In genomic region chr7:87785368-87785995, GRCh38 we compare ENCODE assay signal across 29 cellular contexts.
"Had no signal": no experiment of that assay in that cellular context is flagged by ENCODE, and none has a peak within 500 bp of the region (broad histone marks: within the 10 kb centered on the region; RNA-seq: fewer than 3 reads in every experiment).

No MANE protein-coding gene starts in this region.

- H3K27me3 ChIP-seq: breast epithelium, esophagus squamous epithelium, left lung, ovary, sigmoid colon, suprapubic skin, transverse colon, uterus had no signal

- H3K4me3 ChIP-seq: breast epithelium, esophagus squamous epithelium, left lung, lower lobe of right lung, ovary, prostate gland, sigmoid colon, suprapubic skin, transverse colon, uterus had no signal

- H3K36me3 ChIP-seq: breast epithelium, esophagus squamous epithelium, left lung, lower lobe of right lung, ovary, prostate gland, sigmoid colon, suprapubic skin, transverse colon, uterus had no signal

- H3K9me3 ChIP-seq: breast epithelium, esophagus squamous epithelium, left lung, lower lobe of right lung, ovary, prostate gland, sigmoid colon, suprapubic skin, transverse colon, uterus had no signal

- H3K9me3 Mint-ChIP-seq: activated CD4-positive, alpha-beta memory T cell treated with anti-CD3 and anti-CD28 coated beads for 36 hours; activated CD4-positive, alpha-beta T cell treated with anti-CD3 and anti-CD28 coated beads, Interleukin-2, amount 10 ng/mL, durations not matched to agents 24 days and 14 days; activated naive CD4-positive, alpha-beta T cell treated with anti-CD3 and anti-CD28 coated beads for 36 hours; activated T-helper 1 cell treated with anti-CD3 and anti-CD28 coated beads, Interleukin-12 subunit alpha, Interleukin-12 subunit beta, Interleukin-2, Interleukin-4 antibody, amounts not matched to agents 30 ng/mL and 10 ng/mL and 1 ng/mL, durations not matched to agents 14 hours and 24 hours and 36 hours; dendritic cell treated with granulocyte-macrophage colony-stimulating factor and Interleukin-4, amounts not matched to agents 40 ng/mL and 50 ng/mL, for 4 days; natural killer cell treated with Interleukin-12 subunit alpha and Interleukin-12 subunit beta and Interleukin-15 and Interleukin-18, amount 100 ng/mL, for 72 hours had no signal

- ATAC-seq: left lung; stimulated activated naive B cell treated with anti-CD40 and anti-IgM and Interleukin-4, amounts not matched to agents 10 μg/mL and 1 μg/mL and 100 μg/mL, for 72 hours had no signal

- H3K4me3 Mint-ChIP-seq: activated CD4-positive, alpha-beta memory T cell treated with anti-CD3 and anti-CD28 coated beads for 36 hours; activated CD4-positive, alpha-beta T cell treated with anti-CD3 and anti-CD28 coated beads, Interleukin-2, amount 10 ng/mL, durations not matched to agents 24 days and 14 days; activated naive CD4-positive, alpha-beta T cell treated with anti-CD3 and anti-CD28 coated beads for 36 hours; activated T-helper 1 cell treated with anti-CD3 and anti-CD28 coated beads, Interleukin-12 subunit alpha, Interleukin-12 subunit beta, Interleukin-2, Interleukin-4 antibody, amounts not matched to agents 30 ng/mL and 10 ng/mL and 1 ng/mL, durations not matched to agents 14 hours and 24 hours and 36 hours; dendritic cell treated with granulocyte-macrophage colony-stimulating factor and Interleukin-4, amounts not matched to agents 40 ng/mL and 50 ng/mL, for 4 days; natural killer cell treated with Interleukin-12 subunit alpha and Interleukin-12 subunit beta and Interleukin-15 and Interleukin-18, amount 100 ng/mL, for 72 hours; stimulated activated naive B cell treated with anti-CD40 and anti-IgM and Interleukin-4, amounts not matched to agents 10 μg/mL and 1 μg/mL and 100 μg/mL, for 72 hours had no signal

- H3K36me3 Mint-ChIP-seq: activated CD4-positive, alpha-beta memory T cell treated with anti-CD3 and anti-CD28 coated beads for 36 hours; natural killer cell treated with Interleukin-12 subunit alpha and Interleukin-12 subunit beta and Interleukin-15 and Interleukin-18, amount 100 ng/mL, for 72 hours; stimulated activated naive B cell treated with anti-CD40 and anti-IgM and Interleukin-4, amounts not matched to agents 10 μg/mL and 1 μg/mL and 100 μg/mL, for 72 hours had no signal

- H3K4me1 ChIP-seq: breast epithelium, esophagus squamous epithelium, left lung, lower lobe of right lung, prostate gland, sigmoid colon, suprapubic skin, transverse colon, uterus had no signal

- H3K27ac Mint-ChIP-seq: activated CD4-positive, alpha-beta memory T cell treated with anti-CD3 and anti-CD28 coated beads for 36 hours; activated CD4-positive, alpha-beta T cell treated with anti-CD3 and anti-CD28 coated beads, Interleukin-2, amount 10 ng/mL, durations not matched to agents 24 days and 14 days; activated naive CD4-positive, alpha-beta T cell treated with anti-CD3 and anti-CD28 coated beads for 36 hours; activated T-helper 1 cell treated with anti-CD3 and anti-CD28 coated beads, Interleukin-12 subunit alpha, Interleukin-12 subunit beta, Interleukin-2, Interleukin-4 antibody, amounts not matched to agents 30 ng/mL and 10 ng/mL and 1 ng/mL, durations not matched to agents 14 hours and 24 hours and 36 hours; dendritic cell treated with granulocyte-macrophage colony-stimulating factor and Interleukin-4, amounts not matched to agents 40 ng/mL and 50 ng/mL, for 4 days; natural killer cell treated with Interleukin-12 subunit alpha and Interleukin-12 subunit beta and Interleukin-15 and Interleukin-18, amount 100 ng/mL, for 72 hours; stimulated activated naive B cell treated with anti-CD40 and anti-IgM and Interleukin-4, amounts not matched to agents 10 μg/mL and 1 μg/mL and 100 μg/mL, for 72 hours had no signal

- H3K4me1 Mint-ChIP-seq: activated CD4-positive, alpha-beta T cell treated with anti-CD3 and anti-CD28 coated beads, Interleukin-2, amount 10 ng/mL, durations not matched to agents 24 days and 14 days; stimulated activated naive B cell treated with anti-CD40 and anti-IgM and Interleukin-4, amounts not matched to agents 10 μg/mL and 1 μg/mL and 100 μg/mL, for 72 hours had no signal

- DNase-seq: activated CD4-positive, alpha-beta memory T cell treated with anti-CD3 and anti-CD28 coated beads for 36 hours; activated CD4-positive, alpha-beta T cell treated with anti-CD3 and anti-CD28 coated beads, Interleukin-2, amount 10 ng/mL, durations not matched to agents 24 days and 14 days; activated CD4-positive, CD25-positive, alpha-beta regulatory T cell treated with anti-CD3 and anti-CD28 coated beads, Interleukin-2, amount 50 U/mL, for 72 hours; activated CD8-positive, alpha-beta memory T cell treated with anti-CD3 and anti-CD28 coated beads, Interleukin-2, amount 50 U/mL, for 4 hours; activated effector memory CD4-positive, alpha-beta T cell treated with anti-CD3 and anti-CD28 coated beads, Interleukin-2, amount 50 U/mL, for 16 hours; activated naive CD4-positive, alpha-beta T cell treated with anti-CD3 and anti-CD28 coated beads for 36 hours; activated T-cell treated with anti-CD3 and anti-CD28 coated beads, Interleukin-2, amount 50 U/mL, for 1 hour; amygdala; central memory CD4-positive, alpha-beta T cell; esophagus squamous epithelium; lower lobe of right lung; mesenchymal stem cell; ovary; retina; sigmoid colon; small intestine; stimulated activated CD4-positive, alpha-beta T cell treated with anti-CD3 and anti-CD28 coated beads, Interleukin-4, amount 100 ng/mL, for 24 hours; stimulated activated naive B cell treated with anti-CD40 and anti-IgM and Interleukin-4, amounts not matched to agents 10 μg/mL and 1 μg/mL and 100 μg/mL, for 72 hours; T-helper 9 cell; transverse colon; uterus had no signal

- H3K27me3 Mint-ChIP-seq: dendritic cell treated with granulocyte-macrophage colony-stimulating factor and Interleukin-4, amounts not matched to agents 40 ng/mL and 50 ng/mL, for 4 days had no signal

- H3K27ac ChIP-seq: breast epithelium, epithelial cell of prostate, esophagus squamous epithelium, left lung, lower lobe of right lung, ovary, prostate gland, sigmoid colon, suprapubic skin, transverse colon, uterus had no signal
